Comparison of ENCODE assay signal across 20 cellular contexts in the genomic region with DNA sequence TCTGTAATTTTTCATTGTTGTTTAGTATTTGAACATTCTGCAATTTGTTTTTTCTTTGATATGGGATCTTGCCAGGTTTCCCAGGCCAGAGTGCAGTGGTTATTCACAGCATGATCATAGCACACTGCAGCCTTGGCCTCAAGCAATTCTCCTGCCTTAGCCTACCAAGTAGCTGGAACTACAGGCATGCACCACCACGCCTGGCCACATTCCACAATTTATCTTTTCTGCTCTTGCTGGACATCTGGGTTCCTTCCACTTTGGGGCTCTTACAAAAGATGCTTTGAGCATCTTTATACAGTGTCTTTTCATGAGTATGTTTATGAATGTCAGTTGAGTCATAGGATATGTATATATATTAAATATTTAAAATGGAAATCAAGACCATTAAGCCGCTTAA.
"Had no signal": no experiment of that assay in that cellular context is flagged by ENCODE, and none has a peak within 500 bp of the region (broad histone marks: within the 10 kb centered on the region; RNA-seq: fewer than 3 reads in every experiment).

No MANE protein-coding gene starts in this region.

- ATAC-seq: activated CD8-positive, alpha-beta T cell treated with anti-CD3 and anti-CD28 coated beads for 36 hours; activated T-helper 17 cell treated with anti-CD3 and anti-CD28 coated beads, Interleukin-2, amount 50 U/mL, for 72 hours; left colon; lower lobe of right lung; sciatic nerve; stimulated activated effector memory CD8-positive, alpha-beta T cell treated with anti-CD3 and anti-CD28 coated beads, Interleukin-12 subunit alpha, Interleukin-12 subunit beta, amount 100 ng/mL, for 72 hours had no signal

- H3K4me3 ChIP-seq: coronary artery, esophagus muscularis mucosa, lower lobe of right lung, stomach had no signal

- H3K4me1 Mint-ChIP-seq: activated CD4-positive, alpha-beta T cell treated with anti-CD3 and anti-CD28 coated beads, Interleukin-2, amount 10 ng/mL, durations not matched to agents 24 days and 14 days; activated T-helper 17 cell treated with anti-CD3 and anti-CD28 coated beads, Interleukin-2, amount 50 U/mL, for 72 hours; nephron; stimulated activated effector memory CD8-positive, alpha-beta T cell treated with anti-CD3 and anti-CD28 coated beads, Interleukin-12 subunit alpha, Interleukin-12 subunit beta, amount 100 ng/mL, for 72 hours had no signal

- H3K9me3 ChIP-seq: esophagus muscularis mucosa, lower lobe of right lung, stomach had no signal

- H3K4me1 ChIP-seq: lower lobe of right lung, stomach had no signal

- DNase-seq: activated CD4-positive, alpha-beta T cell treated with anti-CD3 and anti-CD28 coated beads, Interleukin-2, amount 10 ng/mL, durations not matched to agents 24 days and 14 days; activated CD8-positive, alpha-beta T cell treated with anti-CD3 and anti-CD28 coated beads for 36 hours; activated naive CD4-positive, alpha-beta T cell; activated T-cell treated with anti-CD3 and anti-CD28 coated beads, Interleukin-2, amount 50 U/mL, for 1 hour; aorta; brain microvascular endothelial cell; central memory CD4-positive, alpha-beta T cell; effector CD4-positive, alpha-beta T cell; left colon; lower lobe of right lung; midbrain; stimulated activated CD4-positive, alpha-beta T cell treated with anti-CD3 and anti-CD28 coated beads, Interleukin-4, amount 100 ng/mL, for 24 hours; stomach had no signal

- H3K9me3 Mint-ChIP-seq: activated CD4-positive, alpha-beta T cell treated with anti-CD3 and anti-CD28 coated beads, Interleukin-2, amount 10 ng/mL, durations not matched to agents 24 days and 14 days; activated CD8-positive, alpha-beta T cell treated with anti-CD3 and anti-CD28 coated beads for 36 hours; activated T-helper 17 cell treated with anti-CD3 and anti-CD28 coated beads, Interleukin-2, amount 50 U/mL, for 72 hours; nephron; stimulated activated effector memory CD8-positive, alpha-beta T cell treated with anti-CD3 and anti-CD28 coated beads, Interleukin-12 subunit alpha, Interleukin-12 subunit beta, amount 100 ng/mL, for 72 hours; type B pancreatic cell had no signal

- H3K27me3 Mint-ChIP-seq: activated CD4-positive, alpha-beta T cell treated with anti-CD3 and anti-CD28 coated beads, Interleukin-2, amount 10 ng/mL, durations not matched to agents 24 days and 14 days; activated CD8-positive, alpha-beta T cell treated with anti-CD3 and anti-CD28 coated beads for 36 hours; activated T-helper 17 cell treated with anti-CD3 and anti-CD28 coated beads, Interleukin-2, amount 50 U/mL, for 72 hours; type B pancreatic cell had no signal

- H3K27ac Mint-ChIP-seq: activated CD4-positive, alpha-beta T cell treated with anti-CD3 and anti-CD28 coated beads, Interleukin-2, amount 10 ng/mL, durations not matched to agents 24 days and 14 days; activated CD8-positive, alpha-beta T cell treated with anti-CD3 and anti-CD28 coated beads for 36 hours; activated T-helper 17 cell treated with anti-CD3 and anti-CD28 coated beads, Interleukin-2, amount 50 U/mL, for 72 hours; nephron; stimulated activated effector memory CD8-positive, alpha-beta T cell treated with anti-CD3 and anti-CD28 coated beads, Interleukin-12 subunit alpha, Interleukin-12 subunit beta, amount 100 ng/mL, for 72 hours; type B pancreatic cell had no signal

- H3K4me3 Mint-ChIP-seq: activated CD4-positive, alpha-beta T cell treated with anti-CD3 and anti-CD28 coated beads, Interleukin-2, amount 10 ng/mL, durations not matched to agents 24 days and 14 days; activated CD8-positive, alpha-beta T cell treated with anti-CD3 and anti-CD28 coated beads for 36 hours; activated T-helper 17 cell treated with anti-CD3 and anti-CD28 coated beads, Interleukin-2, amount 50 U/mL, for 72 hours; nephron; stimulated activated effector memory CD8-positive, alpha-beta T cell treated with anti-CD3 and anti-CD28 coated beads, Interleukin-12 subunit alpha, Interleukin-12 subunit beta, amount 100 ng/mL, for 72 hours; type B pancreatic cell had no signal

- H3K27ac ChIP-seq: brain microvascular endothelial cell, coronary artery, esophagus muscularis mucosa, lower lobe of right lung, stomach had no signal

- H3K27me3 ChIP-seq: brain microvascular endothelial cell, esophagus muscularis mucosa, stomach had no signal
